In the genomic region with DNA sequence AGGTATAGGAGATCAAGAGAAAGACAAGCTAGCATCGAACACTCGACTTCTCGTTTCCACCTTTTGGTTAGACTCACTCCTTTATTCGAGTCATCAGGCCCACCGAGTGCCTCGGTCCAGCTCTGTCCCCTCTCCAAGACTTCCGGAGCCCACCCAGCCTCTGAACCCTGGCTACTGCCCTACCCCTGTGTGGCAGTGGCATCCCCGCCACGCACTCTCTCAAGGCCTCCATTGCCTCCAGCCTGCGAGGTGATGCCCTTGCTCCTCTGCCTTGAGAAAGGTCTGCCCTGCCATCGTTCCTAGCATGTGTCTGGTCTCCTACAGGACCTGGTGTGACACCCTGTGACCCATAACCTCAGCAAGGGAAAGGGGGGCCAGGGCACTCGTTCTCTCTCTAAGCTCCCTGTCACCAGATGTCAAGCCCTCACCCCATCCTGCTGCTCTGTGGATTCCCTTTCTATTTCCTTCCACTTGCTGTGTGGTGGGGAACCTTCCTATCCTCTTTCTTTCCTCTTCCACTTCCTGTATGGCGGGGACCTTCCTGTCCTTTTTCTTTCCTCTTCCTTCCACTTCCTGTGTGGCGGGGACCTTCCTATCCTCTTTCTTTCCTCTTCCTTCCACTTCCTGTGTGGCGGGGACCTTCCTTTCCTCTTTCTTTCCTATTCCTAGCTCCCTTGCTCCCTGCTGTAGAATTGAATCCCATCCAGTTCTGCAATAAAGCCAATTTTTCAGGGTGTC, we compare ENCODE assay signal across 2 cellular contexts.
TF ChIP-seq lines count a peak whose summit lies in the region.

No MANE protein-coding gene starts in this region.

TF ChIP-seq in HepG2, 621 proteins besides CTCF, POLR2A, EP300 and RAD21:
- TF ChIP-seq MTF2 (CRISPR knock-in tag; IDR thresholded peaks at IDR 0.05; ENCODE audit: borderline replicate concordance) = 0 out of 2 replicates have a peak, but pooled peaks have one; percentile 23
- no peak for TF ChIP-seq HOXA9 (CRISPR knock-in tag; IDR thresholded peaks at IDR 0.05; ENCODE audit: borderline replicate concordance)
- no peak for TF ChIP-seq CCDC6 (CRISPR knock-in tag; IDR thresholded peaks at IDR 0.05)
- no peak for TF ChIP-seq RFX3 (CRISPR knock-in tag; IDR thresholded peaks at IDR 0.05)
- TF ChIP-seq, protein P1, sequence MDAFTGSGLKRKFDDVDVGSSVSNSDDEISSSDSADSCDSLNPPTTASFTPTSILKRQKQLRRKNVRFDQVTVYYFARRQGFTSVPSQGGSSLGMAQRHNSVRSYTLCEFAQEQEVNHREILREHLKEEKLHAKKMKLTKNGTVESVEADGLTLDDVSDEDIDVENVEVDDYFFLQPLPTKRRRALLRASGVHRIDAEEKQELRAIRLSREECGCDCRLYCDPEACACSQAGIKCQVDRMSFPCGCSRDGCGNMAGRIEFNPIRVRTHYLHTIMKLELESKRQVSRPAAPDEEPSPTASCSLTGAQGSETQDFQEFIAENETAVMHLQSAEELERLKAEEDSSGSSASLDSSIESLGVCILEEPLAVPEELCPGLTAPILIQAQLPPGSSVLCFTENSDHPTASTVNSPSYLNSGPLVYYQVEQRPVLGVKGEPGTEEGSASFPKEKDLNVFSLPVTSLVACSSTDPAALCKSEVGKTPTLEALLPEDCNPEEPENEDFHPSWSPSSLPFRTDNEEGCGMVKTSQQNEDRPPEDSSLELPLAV (CRISPR knock-in tag; conservative IDR thresholded peaks at IDR 0.05; ENCODE audit: low read depth) = no peak
- TF ChIP-seq NR2C2 (CRISPR knock-in tag; IDR thresholded peaks at IDR 0.05; ENCODE audit: borderline replicate concordance) = 0 out of 2 replicates have a peak, but pooled peaks have one; percentile 17
- TF ChIP-seq ZBTB21 (CRISPR knock-in tag; IDR thresholded peaks at IDR 0.05) = no peak
- TF ChIP-seq GABPA (IDR thresholded peaks at IDR 0.05; ENCODE audit: low read depth, low read length) = peak; percentile 43
- peak; percentile 84 for TF ChIP-seq GABPA (CRISPR knock-in tag; IDR thresholded peaks at IDR 0.05; ENCODE audit: low read depth)

TF ChIP-seq in H1, 55 proteins besides CTCF, POLR2A, EP300 and RAD21:
- no peak for TF ChIP-seq SRF (IDR thresholded peaks at IDR 0.05; ENCODE audit: low read depth, low read length)
